Comparison of ENCODE assay signal across 16 cellular contexts in genomic region chr1:37239225-37239740, GRCh38.
"Had no signal": no experiment of that assay in that cellular context is flagged by ENCODE, and none has a peak within 500 bp of the region (broad histone marks: within the 10 kb centered on the region; RNA-seq: fewer than 3 reads in every experiment).

No MANE protein-coding gene starts in this region.

- H3K4me3 Mint-ChIP-seq: activated T-helper 17 cell treated with anti-CD3 and anti-CD28 coated beads, Interleukin-2, amount 50 U/mL, for 72 hours; natural killer cell; stimulated activated naive B cell treated with anti-CD40 and anti-IgM and Interleukin-4, amounts not matched to agents 10 μg/mL and 1 μg/mL and 100 μg/mL, for 72 hours had no signal

- H3K27ac ChIP-seq: brain microvascular endothelial cell, foreskin keratinocyte, tibial artery, uterus had no signal

- H3K27ac Mint-ChIP-seq: activated T-helper 17 cell treated with anti-CD3 and anti-CD28 coated beads, Interleukin-2, amount 50 U/mL, for 72 hours; natural killer cell; stimulated activated naive B cell treated with anti-CD40 and anti-IgM and Interleukin-4, amounts not matched to agents 10 μg/mL and 1 μg/mL and 100 μg/mL, for 72 hours had no signal

- H3K27me3 Mint-ChIP-seq: memory B cell had no signal

- H3K36me3 Mint-ChIP-seq: natural killer cell; stimulated activated naive B cell treated with anti-CD40 and anti-IgM and Interleukin-4, amounts not matched to agents 10 μg/mL and 1 μg/mL and 100 μg/mL, for 72 hours had no signal

- DNase-seq: activated CD4-positive, alpha-beta T cell treated with anti-CD3 and anti-CD28 coated beads for 1 hour; activated CD4-positive, alpha-beta T cell treated with anti-CD3 and anti-CD28 coated beads, Interleukin-2, amount 50 U/mL, for 4 hours; activated naive CD4-positive, alpha-beta T cell treated with Interleukin-2 at 50 U/mL for 16 hours; activated T-cell treated with anti-CD3 and anti-CD28 coated beads for 4 hours; brain microvascular endothelial cell; effector CD8-positive, alpha-beta T cell; foreskin keratinocyte; kidney glomerular epithelial cell; left ventricle myocardium superior; natural killer cell; stimulated activated CD4-positive, alpha-beta T cell treated with anti-CD3 and anti-CD28 coated beads, Interleukin-2, amount 100 ng/mL, for 48 hours; stimulated activated naive B cell treated with anti-CD40 and anti-IgM and Interleukin-4, amounts not matched to agents 10 μg/mL and 1 μg/mL and 100 μg/mL, for 72 hours; tibial artery; uterus had no signal

- H3K9me3 Mint-ChIP-seq: activated T-helper 17 cell treated with anti-CD3 and anti-CD28 coated beads, Interleukin-2, amount 50 U/mL, for 72 hours; natural killer cell; stimulated activated naive B cell treated with anti-CD40 and anti-IgM and Interleukin-4, amounts not matched to agents 10 μg/mL and 1 μg/mL and 100 μg/mL, for 72 hours had no signal

- H3K27me3 ChIP-seq: brain microvascular endothelial cell, foreskin keratinocyte, uterus had no signal

- H3K4me1 Mint-ChIP-seq: activated T-helper 17 cell treated with anti-CD3 and anti-CD28 coated beads, Interleukin-2, amount 50 U/mL, for 72 hours; natural killer cell had no signal

- H3K9me3 ChIP-seq: tibial artery, uterus had no signal

- H3K4me1 ChIP-seq: foreskin keratinocyte, tibial artery, uterus had no signal
